Comparison of ENCODE assay signal across 8 cellular contexts in genomic region chr2:20667151-20667530, GRCh38. TPM values are rescaled to one million over a fixed set of nuclear protein-coding genes. Genes with fewer than 3 reads are reported as not detected.
DNase-seq lines count a peak whose midpoint lies in the region; ATAC-seq and TF ChIP-seq lines count a peak whose summit lies in the region.

No MANE protein-coding gene starts in this region.

- H3K4me2 ChIP-seq in IMR-90 (ENCODE audit: low read depth, low read length), result peak overlapping the region; percentile 64

- in situ Hi-C loops in IMR-90 (cut with MboI; ENCODE audit: low sequenced_read_pairs), result loop anchor here (25.0 kb wide), 1 partner anchor 1095 kb away; no protein-coding TSS in a partner anchor

- intact Hi-C loops in IMR-90 (cut with micrococcal nuclease), result no loop called here
- intact Hi-C loops in sigmoid colon (cut with DNase I), result no loop called here

- peak overlapping the region; percentile 76 for H2AK9ac ChIP-seq in IMR-90 (replicated peaks; ENCODE audit: low read depth, low read length, poor library complexity)

- dilution Hi-C loops in IMR-90 (cut with HindIII; ENCODE audit: low sequenced_read_pairs, unreplicated experiment), result no loop called here

- no peaks in the 10 kb centered on the region for H3K9me1 ChIP-seq in IMR-90 (ENCODE audit: insufficient read depth, low read length)

- TF ChIP-seq POLR2A in IMR-90 (IDR thresholded peaks at IDR 0.05; ENCODE audit: low read depth, low read length) (no peak), sigmoid colon (IDR thresholded peaks at IDR 0.05) (no peak)

- no peak for DNase-seq in IMR-90
- no peak for DNase-seq in foreskin keratinocyte
- DNase-seq in sigmoid colon, result no peak
- DNase-seq in NCI-H1694 treated with DMSO at 0.1 percent for 48 hours (lab: John Stamatoyannopoulos, UW), result no peak
- no peak for DNase-seq in SK-N-DZ (ENCODE audit: low spot score)
- no peak for DNase-seq in A172 (ENCODE audit: low spot score)
- no peak for DNase-seq in hepatic stellate cell (ENCODE audit: low spot score)

- no peak overlapping the region for H4K91ac ChIP-seq in IMR-90 (ENCODE audit: insufficient read depth, low read depth, low read length)

- no peak overlapping the region for H3K18ac ChIP-seq in IMR-90 (ENCODE audit: low read depth, low read length)

- peak overlapping the region; percentile 75 for H2AFZ ChIP-seq in IMR-90 (replicated peaks; ENCODE audit: low read length, poor library complexity)

- H3K4me1 ChIP-seq in IMR-90 (ENCODE audit: control insufficient read depth, insufficient read depth, low read length), result peaks cover 3% of the 10 kb centered on the region; the same call in 1 of the 2 replicates
- no peaks in the 10 kb centered on the region for H3K4me1 ChIP-seq in foreskin keratinocyte
- peaks cover 0 to 42% (median 33%) of the 10 kb centered on the region in 4 donors for H3K4me1 ChIP-seq in sigmoid colon

- H3K4me3 ChIP-seq in GM12875 (ENCODE audit: low read depth, low read length), result peak overlapping the region; percentile 5
- H3K4me3 ChIP-seq in IMR-90 (ENCODE audit: insufficient read depth, low read depth, low read length), result peak overlapping the region; percentile 20; the same call in 1 of the 2 replicates
- peak overlapping the region; percentile 22 to 53 (median 48) for H3K4me3 ChIP-seq in sigmoid colon

- H4K20me1 ChIP-seq in IMR-90 (ENCODE audit: insufficient read depth, low read length), result peaks cover 16% of the 10 kb centered on the region

- H3K27me3 ChIP-seq in IMR-90 (ENCODE audit: control insufficient read depth, insufficient read depth, low read length), result peaks cover 95% of the 10 kb centered on the region
- H3K27me3 ChIP-seq in foreskin keratinocyte, result peaks cover 97% of the 10 kb centered on the region
- peaks cover 58 to 97% (median 70%) of the 10 kb centered on the region in 3 donors for H3K27me3 ChIP-seq in sigmoid colon

- H2BK5ac ChIP-seq in IMR-90 (ENCODE audit: low read depth, low read length, poor library complexity, severe bottlenecking), result no peak overlapping the region

- H3K9ac ChIP-seq in IMR-90 (ENCODE audit: low read depth, low read length), result no peak overlapping the region

- no peak overlapping the region for H3K23ac ChIP-seq in IMR-90 (ENCODE audit: low read depth, low read length)

- H3K79me1 ChIP-seq in IMR-90 (ENCODE audit: low read depth in 1 of 2, low read length in 2 of 2), result no peaks in the 10 kb centered on the region

- POLR2A ChIA-PET in IMR-90 (lab: Charles Lee; ENCODE audit: unreplicated experiment), result no interaction called here

- no peak overlapping the region for H2BK15ac ChIP-seq in IMR-90 (ENCODE audit: low read depth, low read length)

- no peak overlapping the region for H2BK20ac ChIP-seq in IMR-90 (ENCODE audit: low read depth, low read length)

- H3K36me3 ChIP-seq in IMR-90 (ENCODE audit: control insufficient read depth, insufficient read depth, low read length), result no peaks in the 10 kb centered on the region
- H3K36me3 ChIP-seq in sigmoid colon, result no peaks in the 10 kb centered on the region

- no peak overlapping the region for H4K5ac ChIP-seq in IMR-90 (ENCODE audit: low read depth, low read length)

- ATAC-seq in IMR-90 (ENCODE audit: low read depth) (peak; percentile 33), foreskin keratinocyte (peak; percentile 3)

- CTCF ChIA-PET in IMR-90 (lab: Yijun Ruan, JAX), result no interaction called here

- H3K9me3 ChIP-seq in IMR-90 (ENCODE audit: control insufficient read depth, insufficient read depth, low read length) (peaks cover 12% of the 10 kb centered on the region; the same call in 1 of the 2 replicates), sigmoid colon (no peaks in the 10 kb centered on the region)

- H3K27ac ChIP-seq in IMR-90 (ENCODE audit: insufficient read depth, low read length), result no peak overlapping the region
- H3K27ac ChIP-seq in foreskin keratinocyte, result no peak overlapping the region
- H3K27ac ChIP-seq in sigmoid colon, result peak overlapping the region in 2 of 4 donors; percentile 40 to 75

- no peak overlapping the region for H3K14ac ChIP-seq in IMR-90 (replicated peaks; ENCODE audit: low read depth, low read length)

- no peak for TF ChIP-seq EP300 in sigmoid colon (IDR thresholded peaks at IDR 0.05)

- H4K8ac ChIP-seq in IMR-90 (ENCODE audit: low read depth in 2 of 2, low read length in 2 of 2), result no peak overlapping the region

- WGBS in IMR-90 (ENCODE audit: extremely low coverage in 2 of 2, insufficient read length in 1 of 2), 2 experiments, result 1% methylated on average over 40 of the region's 62 CpGs; no CpG with 5 or more reads in 1 of the 2 experiments
- 0 to 1% methylated on average over 62 of the region's 62 CpGs for WGBS in sigmoid colon, 2 donors

- no peak overlapping the region for H3K56ac ChIP-seq in IMR-90 (ENCODE audit: extremely low read depth, insufficient read depth, low read length)

- no peak overlapping the region for H2AK5ac ChIP-seq in IMR-90 (ENCODE audit: low read depth, low read length)

- TF ChIP-seq CTCF in GM12875 (IDR thresholded peaks at IDR 0.05; ENCODE audit: borderline replicate concordance, insufficient read depth, low read depth, low read length), result no peak
- TF ChIP-seq CTCF in IMR-90 (conservative IDR thresholded peaks at IDR 0.05; ENCODE audit: low read depth, low read length), result no peak
- TF ChIP-seq CTCF in foreskin keratinocyte (conservative IDR thresholded peaks at IDR 0.05), result no peak
- TF ChIP-seq CTCF in sigmoid colon (IDR thresholded peaks at IDR 0.05), result no peak

- H2BK120ac ChIP-seq in IMR-90 (ENCODE audit: low read depth, low read length), result no peak overlapping the region

- H3K4ac ChIP-seq in IMR-90 (ENCODE audit: low read depth, low read length), result no peak overlapping the region

- TF ChIP-seq RAD21 in IMR-90 (IDR thresholded peaks at IDR 0.05; ENCODE audit: low read length), result no peak

- no TSS peak for BruUV-seq in IMR-90 (replicated peaks; lab: Mats Ljungman, UMichigan)

TF ChIP-seq in IMR-90, 13 proteins besides CTCF, POLR2A, EP300 and RAD21:
- no peak for TF ChIP-seq RFX5 (IDR thresholded peaks at IDR 0.05; ENCODE audit: low read depth, low read length)
- TF ChIP-seq USF2 (IDR thresholded peaks at IDR 0.05; ENCODE audit: low read depth, low read length), result no peak
- no peak for TF ChIP-seq FOS (IDR thresholded peaks at IDR 0.05; ENCODE audit: low read depth, low read length)
- TF ChIP-seq MAZ (IDR thresholded peaks at IDR 0.05; ENCODE audit: borderline replicate concordance, low read depth, low read length), result no peak
- TF ChIP-seq MAFK (IDR thresholded peaks at IDR 0.05; ENCODE audit: low read depth, low read length), result no peak
- TF ChIP-seq ELK1 (IDR thresholded peaks at IDR 0.05; ENCODE audit: borderline replicate concordance, low read depth, low read length), result no peak
- TF ChIP-seq CEBPB (IDR thresholded peaks at IDR 0.05; ENCODE audit: low read depth, low read length), result no peak
- no peak for TF ChIP-seq SMC3 (IDR thresholded peaks at IDR 0.05; ENCODE audit: low read depth, low read length)
- no peak for TF ChIP-seq CHD1 (IDR thresholded peaks at IDR 0.05; ENCODE audit: low read depth, low read length)
- TF ChIP-seq RCOR1 (IDR thresholded peaks at IDR 0.05; ENCODE audit: insufficient replicate concordance, low read length), result no peak
- TF ChIP-seq NFE2L2 (IDR thresholded peaks at IDR 0.05; ENCODE audit: low read depth, low read length), result no peak
- TF ChIP-seq MXI1 (IDR thresholded peaks at IDR 0.05; ENCODE audit: borderline replicate concordance, low read depth, low read length), result no peak
- TF ChIP-seq BHLHE40 (IDR thresholded peaks at IDR 0.05; ENCODE audit: low read depth, low read length), result no peak

RNA-seq across cellular contexts. Expression of gene GDF7, which starts 0.2 kb away (rescaled TPM):
- total RNA-seq in IMR-90 (2012; rRNA removed) (under 0.01 TPM in 2 replicates), foreskin keratinocyte (not detected in 2 replicates), sigmoid colon (1 to 10 TPM in 1 of 4 donors, under 1 TPM in 3; 0.49 to 1.6 (median 0.77) TPM)
- polyA plus RNA-seq in IMR-90 (2012; rRNA removed) (0.02 TPM in 1 of 2 replicates, not detected in the other), foreskin keratinocyte (not detected in 2 replicates), sigmoid colon (under 1 TPM; under 0.01 to 0.60 (median under 0.01) TPM)
- under 0.01 and 0.01 TPM in 2 replicates for polyA plus RNA-seq in IMR-90 (2012; cell fraction: cytosol; rRNA removed)
- polyA plus RNA-seq in IMR-90 (2012; cell fraction: nucleus; rRNA removed; ENCODE audit: low replicate concordance), result 0.03 and 0.10 TPM in 2 replicates
- polyA plus RNA-seq in SK-N-DZ (2014; cell fraction: cytosol; rRNA removed), result not detected in 2 replicates
- polyA plus RNA-seq in SK-N-DZ (2014; cell fraction: nucleus; rRNA removed), result 0.14 TPM in 1 of 2 replicates, not detected in the other
- total RNA-seq in A172 (2014; rRNA removed; shearing (Covaris generic)), result 0.10 and 0.24 TPM in 2 replicates

RNA-seq across cellular contexts. Expression of gene HS1BP3, which starts 16.2 kb away (rescaled TPM):
- total RNA-seq in IMR-90 (2012; rRNA removed), result 9.0 and 10.3 TPM in 2 replicates
- 13.6 and 14.8 TPM in 2 replicates for polyA plus RNA-seq in IMR-90 (2012; rRNA removed)
- polyA plus RNA-seq in IMR-90 (2012; cell fraction: cytosol; rRNA removed), result 12.6 and 13.7 TPM in 2 replicates
- polyA plus RNA-seq in IMR-90 (2012; cell fraction: nucleus; rRNA removed; ENCODE audit: low replicate concordance), result 34.4 and 38.9 TPM in 2 replicates
- total RNA-seq in foreskin keratinocyte, result 21.0 and 23.8 TPM in 2 replicates
- polyA plus RNA-seq in foreskin keratinocyte, result 21.8 and 23.1 TPM in 2 replicates
- total RNA-seq in sigmoid colon, result 10 to 100 TPM; 32.3 to 54.6 (median 41.8) TPM
- polyA plus RNA-seq in sigmoid colon, result 10 to 100 TPM; 25.2 to 36.3 (median 25.3) TPM
- 10.6 and 18.1 TPM in 2 replicates for polyA plus RNA-seq in SK-N-DZ (2014; cell fraction: cytosol; rRNA removed)
- 12.7 and 17.9 TPM in 2 replicates for polyA plus RNA-seq in SK-N-DZ (2014; cell fraction: nucleus; rRNA removed)
- 32.3 and 43.9 TPM in 2 replicates for total RNA-seq in A172 (2014; rRNA removed; shearing (Covaris generic))
